1 cellular context compared by ENCODE assay signal in the genomic region with DNA sequence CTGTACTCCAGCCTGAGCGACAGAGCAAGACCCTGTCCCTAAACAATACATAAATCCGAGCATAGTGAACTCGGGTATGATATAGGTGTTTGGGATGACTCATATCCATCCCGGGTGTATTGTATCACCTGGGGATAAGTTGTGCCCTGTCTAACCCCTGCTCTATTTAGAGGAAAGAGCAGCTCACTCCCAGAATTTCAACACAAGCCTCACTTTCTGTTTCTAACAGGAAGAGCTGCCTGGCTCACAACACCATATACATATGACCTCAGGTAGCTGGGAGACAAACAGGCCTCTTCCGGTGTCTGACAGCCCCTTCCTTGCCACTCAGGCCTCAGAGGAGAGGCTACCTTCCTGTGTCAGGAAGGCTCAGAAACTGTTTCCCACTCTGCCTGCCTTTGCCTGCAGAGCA.
TF ChIP-seq lines count a peak whose summit lies in the region.

No MANE protein-coding gene starts in this region.

TF ChIP-seq in WTC11, 78 proteins besides CTCF, POLR2A, EP300 and RAD21 (continued from another document):
- TF ChIP-seq, protein P1, sequence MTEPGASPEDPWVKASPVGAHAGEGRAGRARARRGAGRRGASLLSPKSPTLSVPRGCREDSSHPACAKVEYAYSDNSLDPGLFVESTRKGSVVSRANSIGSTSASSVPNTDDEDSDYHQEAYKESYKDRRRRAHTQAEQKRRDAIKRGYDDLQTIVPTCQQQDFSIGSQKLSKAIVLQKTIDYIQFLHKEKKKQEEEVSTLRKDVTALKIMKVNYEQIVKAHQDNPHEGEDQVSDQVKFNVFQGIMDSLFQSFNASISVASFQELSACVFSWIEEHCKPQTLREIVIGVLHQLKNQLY (CRISPR knock-in tag; IDR thresholded peaks at IDR 0.05): no peak
- TF ChIP-seq GABPB1 (CRISPR knock-in tag; IDR thresholded peaks at IDR 0.05) (no peak), ZNF232 (CRISPR knock-in tag; IDR thresholded peaks at IDR 0.05) (no peak), ZNF416 (CRISPR knock-in tag; IDR thresholded peaks at IDR 0.05) (no peak), ATF1 (CRISPR knock-in tag; IDR thresholded peaks at IDR 0.05) (no peak), TCF7 (CRISPR knock-in tag; IDR thresholded peaks at IDR 0.05; ENCODE audit: low read depth) (no peak), KAT7 (CRISPR knock-in tag; IDR thresholded peaks at IDR 0.05; ENCODE audit: borderline replicate concordance) (no peak)
- TF ChIP-seq, protein P2, sequence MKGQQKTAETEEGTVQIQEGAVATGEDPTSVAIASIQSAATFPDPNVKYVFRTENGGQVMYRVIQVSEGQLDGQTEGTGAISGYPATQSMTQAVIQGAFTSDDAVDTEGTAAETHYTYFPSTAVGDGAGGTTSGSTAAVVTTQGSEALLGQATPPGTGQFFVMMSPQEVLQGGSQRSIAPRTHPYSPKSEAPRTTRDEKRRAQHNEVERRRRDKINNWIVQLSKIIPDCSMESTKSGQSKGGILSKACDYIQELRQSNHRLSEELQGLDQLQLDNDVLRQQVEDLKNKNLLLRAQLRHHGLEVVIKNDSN (CRISPR knock-in tag; IDR thresholded peaks at IDR 0.05): no peak
- TF ChIP-seq, protein P3, sequence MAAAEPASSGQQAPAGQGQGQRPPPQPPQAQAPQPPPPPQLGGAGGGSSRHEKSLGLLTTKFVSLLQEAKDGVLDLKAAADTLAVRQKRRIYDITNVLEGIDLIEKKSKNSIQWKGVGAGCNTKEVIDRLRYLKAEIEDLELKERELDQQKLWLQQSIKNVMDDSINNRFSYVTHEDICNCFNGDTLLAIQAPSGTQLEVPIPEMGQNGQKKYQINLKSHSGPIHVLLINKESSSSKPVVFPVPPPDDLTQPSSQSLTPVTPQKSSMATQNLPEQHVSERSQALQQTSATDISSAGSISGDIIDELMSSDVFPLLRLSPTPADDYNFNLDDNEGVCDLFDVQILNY (CRISPR knock-in tag; IDR thresholded peaks at IDR 0.05): no peak
- TF ChIP-seq, protein P4, sequence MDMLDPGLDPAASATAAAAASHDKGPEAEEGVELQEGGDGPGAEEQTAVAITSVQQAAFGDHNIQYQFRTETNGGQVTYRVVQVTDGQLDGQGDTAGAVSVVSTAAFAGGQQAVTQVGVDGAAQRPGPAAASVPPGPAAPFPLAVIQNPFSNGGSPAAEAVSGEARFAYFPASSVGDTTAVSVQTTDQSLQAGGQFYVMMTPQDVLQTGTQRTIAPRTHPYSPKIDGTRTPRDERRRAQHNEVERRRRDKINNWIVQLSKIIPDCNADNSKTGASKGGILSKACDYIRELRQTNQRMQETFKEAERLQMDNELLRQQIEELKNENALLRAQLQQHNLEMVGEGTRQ (CRISPR knock-in tag; IDR thresholded peaks at IDR 0.05): no peak
- TF ChIP-seq, protein P5, sequence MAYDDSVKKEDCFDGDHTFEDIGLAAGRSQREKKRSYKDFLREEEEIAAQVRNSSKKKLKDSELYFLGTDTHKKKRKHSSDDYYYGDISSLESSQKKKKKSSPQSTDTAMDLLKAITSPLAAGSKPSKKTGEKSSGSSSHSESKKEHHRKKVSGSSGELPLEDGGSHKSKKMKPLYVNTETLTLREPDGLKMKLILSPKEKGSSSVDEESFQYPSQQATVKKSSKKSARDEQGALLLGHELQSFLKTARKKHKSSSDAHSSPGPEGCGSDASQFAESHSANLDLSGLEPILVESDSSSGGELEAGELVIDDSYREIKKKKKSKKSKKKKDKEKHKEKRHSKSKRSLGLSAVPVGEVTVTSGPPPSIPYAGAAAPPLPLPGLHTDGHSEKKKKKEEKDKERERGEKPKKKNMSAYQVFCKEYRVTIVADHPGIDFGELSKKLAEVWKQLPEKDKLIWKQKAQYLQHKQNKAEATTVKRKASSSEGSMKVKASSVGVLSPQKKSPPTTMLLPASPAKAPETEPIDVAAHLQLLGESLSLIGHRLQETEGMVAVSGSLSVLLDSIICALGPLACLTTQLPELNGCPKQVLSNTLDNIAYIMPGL (CRISPR knock-in tag; IDR thresholded peaks at IDR 0.05): no peak
